ENCODE assay signal across 8 cellular contexts in the genomic region with DNA sequence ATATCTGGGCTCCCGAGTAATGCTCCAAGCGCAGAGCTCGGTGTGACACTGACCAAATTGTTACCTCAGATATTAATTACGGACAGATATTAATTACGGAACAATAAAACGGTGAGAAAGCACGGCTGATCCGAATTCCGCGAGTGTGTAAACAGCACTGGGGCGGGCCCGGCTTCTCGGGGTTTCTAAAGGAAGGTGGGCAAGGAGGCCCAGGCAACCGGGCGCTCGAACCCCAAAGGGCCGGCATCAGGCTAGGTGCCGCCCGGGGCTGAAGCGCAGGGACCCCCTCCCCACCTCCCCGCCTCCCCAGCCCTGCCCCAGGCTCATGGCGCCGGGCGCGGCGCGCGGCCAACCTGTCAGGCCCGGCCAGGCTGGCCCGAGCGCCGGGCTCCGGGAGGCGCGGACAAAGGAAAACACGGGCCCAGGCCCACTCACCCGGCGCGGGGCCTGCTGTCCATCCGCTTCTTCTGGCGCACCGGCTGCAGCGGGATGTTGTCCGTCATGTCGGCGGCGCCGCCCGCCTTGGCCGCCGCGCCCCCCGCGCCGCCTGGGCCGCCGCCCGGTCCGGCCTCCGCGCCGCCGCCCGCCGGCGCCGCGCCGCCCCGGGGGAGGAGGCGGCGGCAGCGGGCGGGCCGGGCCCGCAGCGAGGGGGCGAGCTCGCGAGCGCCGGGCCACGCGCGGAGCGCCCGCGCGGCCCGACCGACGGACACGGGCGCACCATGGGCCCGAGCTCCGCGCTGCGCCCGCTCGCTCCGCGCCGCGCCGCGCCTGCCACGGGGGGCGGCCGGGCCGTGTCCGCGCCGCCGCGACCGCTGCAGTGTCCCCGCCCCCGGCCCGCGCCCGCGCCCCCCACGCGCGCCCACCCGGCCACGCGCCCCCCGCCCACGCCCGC. TPM values are rescaled to one million over a fixed set of nuclear protein-coding genes. Genes with fewer than 3 reads are reported as not detected.
DNase-seq lines count a peak whose midpoint lies in the region; ATAC-seq, FAIRE-seq and TF ChIP-seq lines count a peak whose summit lies in the region.

A gene with protein sequence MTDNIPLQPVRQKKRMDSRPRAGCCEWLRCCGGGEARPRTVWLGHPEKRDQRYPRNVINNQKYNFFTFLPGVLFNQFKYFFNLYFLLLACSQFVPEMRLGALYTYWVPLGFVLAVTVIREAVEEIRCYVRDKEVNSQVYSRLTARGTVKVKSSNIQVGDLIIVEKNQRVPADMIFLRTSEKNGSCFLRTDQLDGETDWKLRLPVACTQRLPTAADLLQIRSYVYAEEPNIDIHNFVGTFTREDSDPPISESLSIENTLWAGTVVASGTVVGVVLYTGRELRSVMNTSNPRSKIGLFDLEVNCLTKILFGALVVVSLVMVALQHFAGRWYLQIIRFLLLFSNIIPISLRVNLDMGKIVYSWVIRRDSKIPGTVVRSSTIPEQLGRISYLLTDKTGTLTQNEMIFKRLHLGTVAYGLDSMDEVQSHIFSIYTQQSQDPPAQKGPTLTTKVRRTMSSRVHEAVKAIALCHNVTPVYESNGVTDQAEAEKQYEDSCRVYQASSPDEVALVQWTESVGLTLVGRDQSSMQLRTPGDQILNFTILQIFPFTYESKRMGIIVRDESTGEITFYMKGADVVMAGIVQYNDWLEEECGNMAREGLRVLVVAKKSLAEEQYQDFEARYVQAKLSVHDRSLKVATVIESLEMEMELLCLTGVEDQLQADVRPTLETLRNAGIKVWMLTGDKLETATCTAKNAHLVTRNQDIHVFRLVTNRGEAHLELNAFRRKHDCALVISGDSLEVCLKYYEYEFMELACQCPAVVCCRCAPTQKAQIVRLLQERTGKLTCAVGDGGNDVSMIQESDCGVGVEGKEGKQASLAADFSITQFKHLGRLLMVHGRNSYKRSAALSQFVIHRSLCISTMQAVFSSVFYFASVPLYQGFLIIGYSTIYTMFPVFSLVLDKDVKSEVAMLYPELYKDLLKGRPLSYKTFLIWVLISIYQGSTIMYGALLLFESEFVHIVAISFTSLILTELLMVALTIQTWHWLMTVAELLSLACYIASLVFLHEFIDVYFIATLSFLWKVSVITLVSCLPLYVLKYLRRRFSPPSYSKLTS (minus strand): TSS at position 524 of the 892 bp plus-strand sequence. CDS start 21 bp downstream, at position 503.

- H3K9me3 ChIP-seq in A549 (no peaks in the 10 kb centered on the region), right atrium auricular region (no peaks in the 10 kb centered on the region)

- H3K4me2 ChIP-seq in A549 = peak within 1 kb of the TSS; percentile 99

- TF ChIP-seq POLR2A in A549 (IDR thresholded peaks at IDR 0.05; ENCODE audit: low read length) = no peak

- no peak for FAIRE-seq in A549 (lab: Jason Lieb, UNC)

- H3K4me3 ChIP-seq in A549 (peak within 1 kb of the TSS; percentile 89), H7 (ENCODE audit: insufficient read depth, low read depth, low read length) (peak within 1 kb of the TSS; percentile 60), right atrium auricular region (peak within 1 kb of the TSS; percentile 69 to 85)

- TF ChIP-seq CTCF in A549 (IDR thresholded peaks at IDR 0.05) (no peak), right atrium auricular region (IDR thresholded peaks at IDR 0.05) (no peak)

- peak; percentile 52 to 54 for ATAC-seq in A549
- ATAC-seq in GM21737 (IDR thresholded peaks at IDR 0.05; ENCODE audit: unreplicated experiment) = no peak
- ATAC-seq in GM19455 (IDR thresholded peaks at IDR 0.05; ENCODE audit: unreplicated experiment) = no peak
- ATAC-seq in HG03457 (IDR thresholded peaks at IDR 0.05; ENCODE audit: unreplicated experiment) = no peak

- H3K27me3 ChIP-seq in H7 (ENCODE audit: control insufficient read depth, insufficient read depth, low read length) = peaks cover 10% of the 10 kb centered on the region
- no peaks in the 10 kb centered on the region for H3K27me3 ChIP-seq in right atrium auricular region

- peak within 1 kb of the TSS; percentile 83 to 97 for H3K27ac ChIP-seq in A549
- peak within 1 kb of the TSS; percentile 47 to 72 for H3K27ac ChIP-seq in right atrium auricular region

- WGBS in A549 (ENCODE audit: missing lambda C conversion rate) = 4% methylated on average over 10 of the region's 131 CpGs

- DNase-seq in A549 (ENCODE audit: low read depth in 1 of 2, low spot score in 1 of 2) (no peak), H7 (peak; percentile 88), anterior cingulate cortex (lab: John Stamatoyannopoulos, UW) (peak in 30 of 58 donors; percentile 4 to 63 (median 32)), right atrium auricular region (ENCODE audit: low spot score) (no peak), posterior cingulate gyrus (peak in 7 of 10 donors; percentile 26 to 91 (median 59))

- intact Hi-C loops in posterior cingulate gyrus (cut with DNase I) = loop anchor here (10.0 kb wide), 1 partner anchor 427 kb away; the partner anchor contains the start of gene ZFP64

- CTCF ChIA-PET in A549 (lab: Yijun Ruan, JAX) = interaction anchor here (0.6 to 1.8 kb wide), 8 partner anchors 9 to 314 kb away, joined by 3 to 6 read pairs (median 3); no protein-coding TSS in a partner anchor

- peaks cover 9% of the 10 kb centered on the region; the same call in 2 of the 3 replicates for H3K4me1 ChIP-seq in A549
- peaks cover 0 to 14% of the 10 kb centered on the region in 2 donors for H3K4me1 ChIP-seq in right atrium auricular region

- POLR2A ChIA-PET in A549 (lab: Yijun Ruan, JAX) = interaction anchor here (1.3 to 2.5 kb wide), 2 partner anchors 9 to 18 kb away, joined by 4 to 11 read pairs; no protein-coding TSS in a partner anchor

- TF ChIP-seq RAD21 in A549 (conservative IDR thresholded peaks at IDR 0.05 in 1 of 2, IDR thresholded peaks at IDR 0.05 in 1 of 2) = no peak

- H3K36me3 ChIP-seq in H7 (replicated peaks; ENCODE audit: control insufficient read depth, insufficient read depth, low read length) (no peaks in the 10 kb centered on the region), right atrium auricular region (no peaks in the 10 kb centered on the region)

- TF ChIP-seq EP300 in A549 (IDR thresholded peaks at IDR 0.05) = no peak

TF ChIP-seq in A549, 52 proteins besides CTCF, POLR2A, EP300 and RAD21:
- TF ChIP-seq PHF8 (IDR thresholded peaks at IDR 0.05; ENCODE audit: borderline replicate concordance, low read depth) (peak; percentile 67), RCOR1 (IDR thresholded peaks at IDR 0.05; ENCODE audit: low read depth, low read length) (no peak)

RNA-seq across cellular contexts. Expression of the gene that starts here (rescaled TPM):
- polyA plus RNA-seq in A549 (2011; rRNA removed) = 23.3 and 23.6 TPM in 2 replicates
- 5.5 and 7.0 TPM in 2 replicates for polyA plus RNA-seq in A549 (2012; cell fraction: cytosol; rRNA removed)
- 7.2 and 9.0 TPM in 2 replicates for polyA plus RNA-seq in A549 (2012; cell fraction: nucleus; rRNA removed)
- polyA plus RNA-seq in A549 (2017; fragmentation: RNase III; extraction: RNeasy Plus Mini Kit Qiagen cat#74134 plus additional on column Dnase treatment) = 8.5 to 10.2 TPM (median 9.9 TPM) in 3 replicates
- polyA minus RNA-seq in A549 (2011; rRNA and poly(A)+ RNA removed) = 61.2 and 62.6 TPM in 2 replicates
- 1.6 and 2.1 TPM in 2 replicates for total RNA-seq in H7 (2014; rRNA removed; shearing (Covaris generic))
- total RNA-seq in right atrium auricular region = 10 to 100 TPM; 19.5 to 23.4 TPM

Comparison
In these comparisons a context has a peak if more than half of its experiments do, and no peak if none do; other contexts are left out.
1. ATAC-seq: peak in A549 (2 of 2); none in GM21737 (single experiment), GM19455 (single experiment) and HG03457 (single experiment).
2. DNase-seq: peak in H7 (single experiment), anterior cingulate cortex (30 of 58) and posterior cingulate gyrus (7 of 10); none in A549 (0 of 2) and right atrium auricular region (single experiment).
3. Peak in every context shown above with its lines, with median percentiles within 50 percentile points of each other: H3K4me3 ChIP-seq.